ENCODE assay signal across 10 cellular contexts in the genomic region with DNA sequence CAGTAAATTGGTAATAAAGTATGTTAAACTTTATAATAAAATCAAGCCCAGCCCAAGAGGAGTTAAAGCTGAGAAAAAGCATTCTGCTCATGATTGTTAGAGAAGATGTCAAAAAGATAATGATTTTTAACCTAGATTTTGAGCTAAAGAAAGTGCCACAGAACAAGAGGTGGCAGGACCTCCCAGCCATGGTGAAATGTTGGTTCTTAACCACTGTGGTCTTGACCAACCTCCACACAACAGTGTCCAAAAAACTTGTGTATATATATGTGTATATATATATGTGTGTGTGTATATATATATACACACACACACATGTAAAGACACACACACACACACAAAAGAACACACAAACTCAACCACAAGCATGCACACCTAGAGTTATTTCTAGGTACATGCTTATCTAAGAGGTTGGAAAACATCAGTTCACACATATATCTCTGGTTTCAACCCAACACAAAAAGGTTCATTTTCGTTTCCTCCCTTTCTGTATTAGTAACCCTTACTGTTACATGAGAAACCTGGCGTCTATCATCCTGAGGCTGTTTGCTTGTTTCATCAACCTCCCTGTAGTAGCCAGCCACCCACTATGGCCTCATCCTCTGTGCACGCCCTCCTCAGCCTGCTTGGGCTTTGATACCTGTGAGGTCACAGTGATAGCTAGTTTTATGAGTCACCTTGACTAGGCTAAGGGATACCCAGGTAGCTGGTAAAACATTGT.
A peak's percentile ranks its signal among the peaks of the same experiment; 100 is the strongest.
DNase-seq lines count a peak whose midpoint lies in the region; ATAC-seq and TF ChIP-seq lines count a peak whose summit lies in the region.
"Had no signal": no experiment of that assay in that cellular context is flagged by ENCODE, and none has a peak within 500 bp of the region (broad histone marks: within the 10 kb centered on the region; RNA-seq: fewer than 3 reads in every experiment).

No MANE protein-coding gene starts in this region.

- TF ChIP-seq CTCF in mucosa of descending colon (IDR thresholded peaks at IDR 0.05) = no peak

- H3K4me3 ChIP-seq in mucosa of descending colon = no peak overlapping the region
- H3K4me3 ChIP-seq: suprapubic skin had no signal

- POLR2A ChIA-PET in HEK293T (lab: Yijun Ruan, JAX) = no interaction called here

- CTCF ChIA-PET in HEK293T (lab: Yijun Ruan, JAX) = no interaction called here

- H3K9me3 ChIP-seq in mucosa of descending colon = no peaks in the 10 kb centered on the region
- H3K9me3 ChIP-seq: suprapubic skin had no signal

- no peaks in the 10 kb centered on the region for H3K4me1 ChIP-seq in mucosa of descending colon (ENCODE audit: low read depth)
- H3K4me1 ChIP-seq: suprapubic skin had no signal

- ATAC-seq in GM18861 (IDR thresholded peaks at IDR 0.05; ENCODE audit: unreplicated experiment) = peak; percentile 81
- peak; percentile 93 for ATAC-seq in GM21576 (IDR thresholded peaks at IDR 0.05; ENCODE audit: unreplicated experiment)
- ATAC-seq in HG03469 (IDR thresholded peaks at IDR 0.05; ENCODE audit: unreplicated experiment) = peak; percentile 82
- ATAC-seq in mucosa of descending colon = peak; percentile 51

- no peaks in the 10 kb centered on the region for H3K36me3 ChIP-seq in mucosa of descending colon (ENCODE audit: low read depth)
- H3K36me3 ChIP-seq: suprapubic skin had no signal

- intact Hi-C loops in mucosa of descending colon (cut with DNase I, micrococcal nuclease) = no loop called here

- DNase-seq in mucosa of descending colon = no peak
- no peak for DNase-seq in D341Med (ENCODE audit: low spot score)
- no peak for DNase-seq in AG08395 (ENCODE audit: low spot score)
- no peak for DNase-seq in pons (ENCODE audit: low spot score)
- no peak for DNase-seq in HEK293T (ENCODE audit: extremely low spot score)
- DNase-seq: MV-4-11 had no signal

TF ChIP-seq in HEK293T, 16 proteins besides CTCF, POLR2A, EP300 and RAD21:
- TF ChIP-seq ELF4 (IDR thresholded peaks at IDR 0.05) (no peak), FOXK2 (IDR thresholded peaks at IDR 0.05) (no peak), NFRKB (IDR thresholded peaks at IDR 0.05) (no peak), ARNT (IDR thresholded peaks at IDR 0.05) (no peak), FOXM1 (IDR thresholded peaks at IDR 0.05; ENCODE audit: borderline replicate concordance) (no peak), TARDBP (IDR thresholded peaks at IDR 0.05) (no peak), LEF1 (IDR thresholded peaks at IDR 0.05; ENCODE audit: borderline replicate concordance) (no peak), CTBP1 (IDR thresholded peaks at IDR 0.05; ENCODE audit: borderline replicate concordance) (no peak)
- TF ChIP-seq, protein P1, sequence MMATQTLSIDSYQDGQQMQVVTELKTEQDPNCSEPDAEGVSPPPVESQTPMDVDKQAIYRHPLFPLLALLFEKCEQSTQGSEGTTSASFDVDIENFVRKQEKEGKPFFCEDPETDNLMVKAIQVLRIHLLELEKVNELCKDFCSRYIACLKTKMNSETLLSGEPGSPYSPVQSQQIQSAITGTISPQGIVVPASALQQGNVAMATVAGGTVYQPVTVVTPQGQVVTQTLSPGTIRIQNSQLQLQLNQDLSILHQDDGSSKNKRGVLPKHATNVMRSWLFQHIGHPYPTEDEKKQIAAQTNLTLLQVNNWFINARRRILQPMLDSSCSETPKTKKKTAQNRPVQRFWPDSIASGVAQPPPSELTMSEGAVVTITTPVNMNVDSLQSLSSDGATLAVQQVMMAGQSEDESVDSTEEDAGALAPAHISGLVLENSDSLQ (IDR thresholded peaks at IDR 0.05) = no peak
